In genomic region chr7:4800926-4801838, GRCh38 we compare ENCODE assay signal across 1 cellular context.
TF ChIP-seq lines count a peak whose summit lies in the region.

No MANE protein-coding gene starts in this region.

TF ChIP-seq in H1, 55 proteins besides CTCF, POLR2A, EP300 and RAD21 (continued from another document):
- TF ChIP-seq GABPA (IDR thresholded peaks at IDR 0.05; ENCODE audit: borderline replicate concordance, insufficient read depth, low read length) (no peak), SUZ12 (IDR thresholded peaks at IDR 0.05; ENCODE audit: low read length) (no peak), CTBP2 (IDR thresholded peaks at IDR 0.05; ENCODE audit: borderline replicate concordance, insufficient read depth, insufficient read length, low read length) (no peak), SAP30 (IDR thresholded peaks at IDR 0.05; ENCODE audit: insufficient read depth, insufficient replicate concordance, low read length) (no peak), RNF2 (IDR thresholded peaks at IDR 0.05; ENCODE audit: borderline replicate concordance, low read depth, low read length, missing control alignments, poor library complexity, severe bottlenecking) (no peak), SIX5 (IDR thresholded peaks at IDR 0.05; ENCODE audit: low read depth, low read length) (no peak)
